ENCODE assay signal across 16 cellular contexts in the genomic region with DNA sequence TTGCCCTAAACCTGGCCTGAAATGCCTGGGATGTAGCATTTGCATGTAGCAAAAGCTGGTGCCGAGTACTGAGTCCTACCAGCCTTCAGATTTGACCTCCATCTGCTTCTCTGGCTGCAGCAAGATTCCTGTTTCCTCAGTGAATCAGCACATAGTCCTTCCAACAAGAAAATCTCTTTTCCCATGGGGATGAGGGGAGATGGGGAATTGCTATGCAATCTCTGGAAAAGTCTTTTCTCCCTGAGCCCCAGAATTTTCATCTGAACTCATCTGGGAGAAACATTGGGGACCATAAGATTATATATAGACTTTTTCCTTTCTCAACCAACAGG.
"Had no signal": no experiment of that assay in that cellular context is flagged by ENCODE, and none has a peak within 500 bp of the region (broad histone marks: within the 10 kb centered on the region; RNA-seq: fewer than 3 reads in every experiment).

No MANE protein-coding gene starts in this region.

- H3K27me3 ChIP-seq: esophagus squamous epithelium, gastroesophageal sphincter, right atrium auricular region, testis had no signal

- ATAC-seq: activated T-cell treated with anti-CD3 and anti-CD28 coated beads, Interleukin-2, amount 50 U/mL, for 4 hours; gastroesophageal sphincter; left lobe of liver; WTC11 had no signal

- H3K9me3 ChIP-seq: esophagus squamous epithelium, gastroesophageal sphincter, right atrium auricular region, testis had no signal

- H3K27ac ChIP-seq: esophagus squamous epithelium, gastroesophageal sphincter, right atrium auricular region, testis had no signal

- H3K4me3 ChIP-seq: esophagus squamous epithelium, gastroesophageal sphincter, right atrium auricular region, smooth muscle cell, testis had no signal

- H3K4me2 ChIP-seq: smooth muscle cell had no signal

- H3K4me1 ChIP-seq: esophagus squamous epithelium, gastroesophageal sphincter, right atrium auricular region, testis had no signal

- DNase-seq: activated CD4-positive, alpha-beta memory T cell treated with anti-CD3 and anti-CD28 coated beads, Interleukin-2, amount 10 ng/mL, durations not matched to agents 7 days and 5 days; activated CD4-positive, alpha-beta T cell treated with anti-CD3 and anti-CD28 coated beads for 4 hours; activated effector memory CD4-positive, alpha-beta T cell treated with anti-CD3 and anti-CD28 coated beads, Interleukin-2, amount 50 U/mL, for 16 hours; activated T-cell treated with anti-CD3 and anti-CD28 coated beads, Interleukin-2, amount 50 U/mL, for 4 hours; caudate nucleus; effector CD8-positive, alpha-beta T cell; esophagus squamous epithelium; islet precursor cell; occipital lobe; T-helper 2 cell; testis had no signal

- H3K36me3 ChIP-seq: right atrium auricular region had no signal
